2 cellular contexts compared by ENCODE assay signal in the genomic region with DNA sequence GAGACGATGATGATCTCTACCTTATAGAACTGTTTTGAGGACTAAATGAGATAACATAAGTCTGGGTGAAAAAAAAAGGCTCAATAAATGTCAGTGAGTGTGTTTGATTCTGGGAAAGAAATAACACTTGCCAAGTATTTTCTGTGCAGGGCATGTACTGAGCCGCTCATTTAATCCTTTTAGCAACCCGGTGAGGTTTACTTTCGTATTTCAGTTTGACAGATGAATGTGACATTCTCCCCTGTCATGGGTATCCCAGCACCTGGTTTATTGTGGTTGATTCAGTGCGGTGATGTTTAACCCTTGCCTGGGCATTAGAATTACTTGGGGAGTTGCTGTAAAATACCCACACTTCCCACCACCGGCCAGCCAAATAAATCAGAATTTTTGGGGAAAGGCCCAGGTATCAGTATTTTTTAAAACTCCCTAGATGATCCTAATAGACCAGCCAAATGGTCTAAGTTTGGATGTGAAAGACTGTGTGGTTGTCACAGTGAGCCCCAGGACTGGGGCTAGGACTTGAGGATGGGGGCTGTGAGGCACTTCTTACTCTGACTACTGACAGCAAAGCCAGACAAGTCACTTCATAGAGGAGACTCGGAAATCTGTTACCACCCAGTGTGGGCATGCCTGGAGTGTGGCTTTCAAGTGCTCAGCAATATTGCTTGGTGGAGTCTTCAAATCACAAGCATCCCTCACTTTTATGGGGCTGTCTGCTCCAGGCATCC.
TF ChIP-seq lines count a peak whose summit lies in the region.

No MANE protein-coding gene starts in this region.

TF ChIP-seq in HepG2, 621 proteins besides CTCF, POLR2A, EP300 and RAD21:
- TF ChIP-seq, protein P1, sequence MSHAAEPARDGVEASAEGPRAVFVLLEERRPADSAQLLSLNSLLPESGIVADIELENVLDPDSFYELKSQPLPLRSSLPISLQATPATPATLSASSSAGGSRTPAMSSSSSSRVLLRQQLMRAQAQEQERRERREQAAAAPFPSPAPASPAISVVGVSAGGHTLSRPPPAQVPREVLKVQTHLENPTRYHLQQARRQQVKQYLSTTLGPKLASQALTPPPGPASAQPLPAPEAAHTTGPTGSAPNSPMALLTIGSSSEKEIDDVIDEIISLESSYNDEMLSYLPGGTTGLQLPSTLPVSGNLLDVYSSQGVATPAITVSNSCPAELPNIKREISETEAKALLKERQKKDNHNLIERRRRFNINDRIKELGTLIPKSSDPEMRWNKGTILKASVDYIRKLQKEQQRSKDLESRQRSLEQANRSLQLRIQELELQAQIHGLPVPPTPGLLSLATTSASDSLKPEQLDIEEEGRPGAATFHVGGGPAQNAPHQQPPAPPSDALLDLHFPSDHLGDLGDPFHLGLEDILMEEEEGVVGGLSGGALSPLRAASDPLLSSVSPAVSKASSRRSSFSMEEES (CRISPR knock-in tag; IDR thresholded peaks at IDR 0.05) = no peak
- TF ChIP-seq ZNF572 (CRISPR knock-in tag; IDR thresholded peaks at IDR 0.05) (no peak), ZNF331 (CRISPR knock-in tag; IDR thresholded peaks at IDR 0.05) (no peak), HOXD1 (CRISPR knock-in tag; IDR thresholded peaks at IDR 0.05) (no peak), ZNF12 (CRISPR knock-in tag; IDR thresholded peaks at IDR 0.05) (no peak), NKX3-1 (CRISPR knock-in tag; IDR thresholded peaks at IDR 0.05) (no peak), ZBTB38 (CRISPR knock-in tag; IDR thresholded peaks at IDR 0.05) (no peak), KDM5B (CRISPR knock-in tag; IDR thresholded peaks at IDR 0.05; ENCODE audit: borderline replicate concordance) (no peak), WIZ (CRISPR knock-in tag; IDR thresholded peaks at IDR 0.05) (no peak), ZNF337 (CRISPR knock-in tag; IDR thresholded peaks at IDR 0.05; ENCODE audit: borderline replicate concordance, low read depth) (no peak), ZNF367 (CRISPR knock-in tag; IDR thresholded peaks at IDR 0.05; ENCODE audit: borderline replicate concordance) (no peak)
TF ChIP-seq in HepG2: peak in this region for 0.

TF ChIP-seq in SK-N-SH, 30 proteins besides CTCF, POLR2A, EP300 and RAD21 (continued from another document):
- TF ChIP-seq, protein P2, sequence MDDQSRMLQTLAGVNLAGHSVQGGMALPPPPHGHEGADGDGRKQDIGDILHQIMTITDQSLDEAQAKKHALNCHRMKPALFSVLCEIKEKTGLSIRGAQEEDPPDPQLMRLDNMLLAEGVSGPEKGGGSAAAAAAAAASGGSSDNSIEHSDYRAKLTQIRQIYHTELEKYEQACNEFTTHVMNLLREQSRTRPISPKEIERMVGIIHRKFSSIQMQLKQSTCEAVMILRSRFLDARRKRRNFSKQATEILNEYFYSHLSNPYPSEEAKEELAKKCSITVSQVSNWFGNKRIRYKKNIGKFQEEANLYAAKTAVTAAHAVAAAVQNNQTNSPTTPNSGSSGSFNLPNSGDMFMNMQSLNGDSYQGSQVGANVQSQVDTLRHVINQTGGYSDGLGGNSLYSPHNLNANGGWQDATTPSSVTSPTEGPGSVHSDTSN (IDR thresholded peaks at IDR 0.05) = no peak
- TF ChIP-seq MXI1 (IDR thresholded peaks at IDR 0.05; ENCODE audit: low read depth, low read length) = no peak
- TF ChIP-seq, protein P3, sequence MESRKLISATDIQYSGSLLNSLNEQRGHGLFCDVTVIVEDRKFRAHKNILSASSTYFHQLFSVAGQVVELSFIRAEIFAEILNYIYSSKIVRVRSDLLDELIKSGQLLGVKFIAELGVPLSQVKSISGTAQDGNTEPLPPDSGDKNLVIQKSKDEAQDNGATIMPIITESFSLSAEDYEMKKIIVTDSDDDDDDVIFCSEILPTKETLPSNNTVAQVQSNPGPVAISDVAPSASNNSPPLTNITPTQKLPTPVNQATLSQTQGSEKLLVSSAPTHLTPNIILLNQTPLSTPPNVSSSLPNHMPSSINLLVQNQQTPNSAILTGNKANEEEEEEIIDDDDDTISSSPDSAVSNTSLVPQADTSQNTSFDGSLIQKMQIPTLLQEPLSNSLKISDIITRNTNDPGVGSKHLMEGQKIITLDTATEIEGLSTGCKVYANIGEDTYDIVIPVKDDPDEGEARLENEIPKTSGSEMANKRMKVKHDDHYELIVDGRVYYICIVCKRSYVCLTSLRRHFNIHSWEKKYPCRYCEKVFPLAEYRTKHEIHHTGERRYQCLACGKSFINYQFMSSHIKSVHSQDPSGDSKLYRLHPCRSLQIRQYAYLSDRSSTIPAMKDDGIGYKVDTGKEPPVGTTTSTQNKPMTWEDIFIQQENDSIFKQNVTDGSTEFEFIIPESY (IDR thresholded peaks at IDR 0.05; ENCODE audit: borderline replicate concordance, low read depth) = no peak
- TF ChIP-seq SMC3 (IDR thresholded peaks at IDR 0.05; ENCODE audit: low read depth, low read length) = no peak
- TF ChIP-seq CHD2 (IDR thresholded peaks at IDR 0.05; ENCODE audit: low read length, partially characterized antibody) = no peak
- no peak for TF ChIP-seq FOSL2 (IDR thresholded peaks at IDR 0.05; ENCODE audit: borderline replicate concordance, low read depth)
